28 cellular contexts compared by ENCODE assay signal in genomic region chr3:5357089-5357488, GRCh38.
"Had no signal": no experiment of that assay in that cellular context is flagged by ENCODE, and none has a peak within 500 bp of the region (broad histone marks: within the 10 kb centered on the region; RNA-seq: fewer than 3 reads in every experiment).

No MANE protein-coding gene starts in this region.

- H3K9me3 ChIP-seq: esophagus squamous epithelium had no signal

- H3K36me3 Mint-ChIP-seq: activated naive CD4-positive, alpha-beta T cell treated with anti-CD3 and anti-CD28 coated beads, Interleukin-2, amount 50 U/mL, for 24 hours; activated naive CD8-positive, alpha-beta T cell treated with anti-CD3 and anti-CD28 coated beads, Interleukin-2, amount 10 ng/mL, durations not matched to agents 7 days and 5 days had no signal

- H3K36me3 ChIP-seq: brain microvascular endothelial cell, esophagus squamous epithelium had no signal

- H3K27me3 ChIP-seq: brain microvascular endothelial cell, esophagus squamous epithelium had no signal

- ATAC-seq: activated CD8-positive, alpha-beta T cell treated with anti-CD3 and anti-CD28 coated beads for 36 hours; activated T-cell treated with anti-CD3 and anti-CD28 coated beads, Interleukin-2, amount 50 U/mL, for 4 hours; effector memory CD8-positive, alpha-beta T cell; T-helper 17 cell had no signal

- H3K27ac Mint-ChIP-seq: activated CD8-positive, alpha-beta T cell treated with anti-CD3 and anti-CD28 coated beads for 36 hours; activated naive CD4-positive, alpha-beta T cell treated with anti-CD3 and anti-CD28 coated beads for 36 hours; activated naive CD4-positive, alpha-beta T cell treated with anti-CD3 and anti-CD28 coated beads, Interleukin-2, amount 50 U/mL, for 24 hours; activated naive CD8-positive, alpha-beta T cell treated with anti-CD3 and anti-CD28 coated beads, Interleukin-2, amount 10 ng/mL, durations not matched to agents 7 days and 5 days; activated T-helper 2 cell treated with anti-CD3 and anti-CD28 coated beads, Interferon-gamma antibody, Interleukin-2, Interleukin-4, amounts not matched to agents 10 μg/mL and 5 μg/mL and 100 μg/mL, durations not matched to agents 14 hours and 24 hours and 36 hours; dendritic cell treated with granulocyte-macrophage colony-stimulating factor and Interleukin-4, amounts not matched to agents 40 ng/mL and 50 ng/mL, for 4 days; effector memory CD8-positive, alpha-beta T cell; T-helper 17 cell; T-helper 2 cell treated with Interferon-gamma antibody and Interleukin-4, amounts not matched to agents 5 μg/mL and 100 μg/mL, for 36 hours had no signal

- H3K4me1 Mint-ChIP-seq: activated naive CD4-positive, alpha-beta T cell treated with anti-CD3 and anti-CD28 coated beads, Interleukin-2, amount 50 U/mL, for 24 hours; activated naive CD8-positive, alpha-beta T cell treated with anti-CD3 and anti-CD28 coated beads, Interleukin-2, amount 10 ng/mL, durations not matched to agents 7 days and 5 days; central memory CD8-positive, alpha-beta T cell; T-helper 17 cell had no signal

- H3K4me3 Mint-ChIP-seq: activated CD8-positive, alpha-beta T cell treated with anti-CD3 and anti-CD28 coated beads for 36 hours; activated naive CD4-positive, alpha-beta T cell treated with anti-CD3 and anti-CD28 coated beads for 36 hours; activated naive CD4-positive, alpha-beta T cell treated with anti-CD3 and anti-CD28 coated beads, Interleukin-2, amount 50 U/mL, for 24 hours; activated naive CD8-positive, alpha-beta T cell treated with anti-CD3 and anti-CD28 coated beads, Interleukin-2, amount 10 ng/mL, durations not matched to agents 7 days and 5 days; activated T-cell treated with anti-CD3 and anti-CD28 coated beads, Interleukin-2, amount 50 U/mL, for 4 hours; central memory CD8-positive, alpha-beta T cell; dendritic cell treated with granulocyte-macrophage colony-stimulating factor and Interleukin-4, amounts not matched to agents 40 ng/mL and 50 ng/mL, for 4 days; effector memory CD8-positive, alpha-beta T cell; T-helper 17 cell; T-helper 2 cell treated with Interferon-gamma antibody and Interleukin-4, amounts not matched to agents 5 μg/mL and 100 μg/mL, for 36 hours had no signal

- H3K27me3 Mint-ChIP-seq: activated naive CD8-positive, alpha-beta T cell treated with anti-CD3 and anti-CD28 coated beads, Interleukin-2, amount 10 ng/mL, durations not matched to agents 7 days and 5 days; dendritic cell treated with granulocyte-macrophage colony-stimulating factor and Interleukin-4, amounts not matched to agents 40 ng/mL and 50 ng/mL, for 4 days; T-helper 17 cell had no signal

- H3K27ac ChIP-seq: brain microvascular endothelial cell, coronary artery, esophagus squamous epithelium had no signal

- H3K4me1 ChIP-seq: esophagus squamous epithelium had no signal

- H3K4me3 ChIP-seq: coronary artery, dorsolateral prefrontal cortex, esophagus squamous epithelium had no signal

- DNase-seq: activated CD4-positive, alpha-beta T cell treated with anti-CD3 and anti-CD28 coated beads for 4 hours; activated CD4-positive, alpha-beta T cell treated with anti-CD3 and anti-CD28 coated beads, Interleukin-2, amount 50 U/mL, for 1 hour; activated CD4-positive, alpha-beta T cell treated with anti-CD3 and anti-CD28 coated beads, Interleukin-2, amount 50 U/mL, for 48 hours; activated CD4-positive, CD25-positive, alpha-beta regulatory T cell; activated CD4-positive, CD25-positive, alpha-beta regulatory T cell treated with anti-CD3 and anti-CD28 coated beads, Interleukin-2, amount 50 U/mL, for 72 hours; activated CD8-positive, alpha-beta memory T cell treated with anti-CD3 and anti-CD28 coated beads for 24 hours; activated CD8-positive, alpha-beta T cell treated with anti-CD3 and anti-CD28 coated beads for 36 hours; activated effector memory CD4-positive, alpha-beta T cell treated with anti-CD3 and anti-CD28 coated beads, Interleukin-2, amount 50 U/mL, for 16 hours; activated naive CD4-positive, alpha-beta T cell treated with anti-CD3 and anti-CD28 coated beads for 36 hours; activated naive CD8-positive, alpha-beta T cell treated with anti-CD3 and anti-CD28 coated beads, Interleukin-2, amount 10 ng/mL, durations not matched to agents 7 days and 5 days; activated T-cell treated with anti-CD3 and anti-CD28 coated beads, Interleukin-2, amount 50 U/mL, for 4 hours; amniotic stem cell; anterior cingulate cortex; brain microvascular endothelial cell; dorsolateral prefrontal cortex; effector memory CD8-positive, alpha-beta T cell; erythroblast; esophagus squamous epithelium; head of caudate nucleus; T-helper 1 cell; T-helper 17 cell; T1000 had no signal
